Comparison of ENCODE assay signal across 9 cellular contexts in genomic region chr16:88857728-88858339, GRCh38. TPM values are rescaled to one million over a fixed set of nuclear protein-coding genes. Genes with fewer than 3 reads are reported as not detected.
A peak's percentile ranks its signal among the peaks of the same experiment; 100 is the strongest.
DNase-seq lines count a peak whose midpoint lies in the region; ATAC-seq, FAIRE-seq and TF ChIP-seq lines count a peak whose summit lies in the region.
"Had no signal": no experiment of that assay in that cellular context is flagged by ENCODE, and none has a peak within 500 bp of the region (broad histone marks: within the 10 kb centered on the region; RNA-seq: fewer than 3 reads in every experiment).

No MANE protein-coding gene starts in this region.

- H3K4me3 ChIP-seq in fibroblast of the aortic adventitia (ENCODE audit: low read depth, low read length): peak overlapping the region; percentile 98

- H3K4me3 Mint-ChIP-seq in neural crest cell: peak overlapping the region; percentile 99
- peak overlapping the region; percentile 95 for H3K4me3 Mint-ChIP-seq in stimulated activated naive CD8-positive, alpha-beta T cell treated with anti-CD3 and anti-CD28 coated beads, Interleukin-15, Interleukin-2, amounts not matched to agents 100 ng/mL and 50 ng/mL, for 24 hours

- no peak for FAIRE-seq in RCC 7860 (lab: Jason Lieb, UNC)
- FAIRE-seq: A204.1 had no signal

- ATAC-seq in HG03108 (IDR thresholded peaks at IDR 0.05; ENCODE audit: unreplicated experiment): peak; percentile 40

- H3K9me3 Mint-ChIP-seq in neural crest cell: no peaks in the 10 kb centered on the region
- no peaks in the 10 kb centered on the region for H3K9me3 Mint-ChIP-seq in stimulated activated naive CD8-positive, alpha-beta T cell treated with anti-CD3 and anti-CD28 coated beads, Interleukin-15, Interleukin-2, amounts not matched to agents 100 ng/mL and 50 ng/mL, for 24 hours

- H3K4me1 Mint-ChIP-seq in neural crest cell: peaks cover 11% of the 10 kb centered on the region
- peaks cover 31% of the 10 kb centered on the region for H3K4me1 Mint-ChIP-seq in stimulated activated naive CD8-positive, alpha-beta T cell treated with anti-CD3 and anti-CD28 coated beads, Interleukin-15, Interleukin-2, amounts not matched to agents 100 ng/mL and 50 ng/mL, for 24 hours (ENCODE audit: low read depth)

- H3K27me3 Mint-ChIP-seq in neural crest cell (ENCODE audit: low read depth): no peaks in the 10 kb centered on the region
- no peaks in the 10 kb centered on the region for H3K27me3 Mint-ChIP-seq in stimulated activated naive CD8-positive, alpha-beta T cell treated with anti-CD3 and anti-CD28 coated beads, Interleukin-15, Interleukin-2, amounts not matched to agents 100 ng/mL and 50 ng/mL, for 24 hours

- DNase-seq in NCI-H1105 treated with DMSO at 0.1 percent for 48 hours (lab: John Stamatoyannopoulos, UW): peak; percentile 34
- DNase-seq in NCI-H1105 (lab: John Stamatoyannopoulos, UW): no peak
- peak; percentile 42 for DNase-seq in RCC 7860 (ENCODE audit: low spot score)
- peak; percentile 51 for DNase-seq in activated T-helper 1 cell treated with anti-CD3 and anti-CD28 coated beads, Interleukin-2, amount 50 U/mL, for 16 hours (ENCODE audit: low read depth in 1 of 2, low spot score in 1 of 2)
- DNase-seq in fibroblast of the aortic adventitia (ENCODE audit: low read depth): peak; percentile 75
- DNase-seq in neural crest cell (ENCODE audit: low read depth, low spot score): peak; percentile 63

- TF ChIP-seq CTCF in fibroblast of the aortic adventitia (IDR thresholded peaks at IDR 0.05; ENCODE audit: insufficient read depth, low read length) (peak; percentile 89), neural crest cell (conservative IDR thresholded peaks at IDR 0.05) (peak; percentile 74)

- peak overlapping the region; percentile 94 for H3K27ac Mint-ChIP-seq in neural crest cell (ENCODE audit: unreplicated experiment)
- peak overlapping the region; percentile 95 for H3K27ac Mint-ChIP-seq in stimulated activated naive CD8-positive, alpha-beta T cell treated with anti-CD3 and anti-CD28 coated beads, Interleukin-15, Interleukin-2, amounts not matched to agents 100 ng/mL and 50 ng/mL, for 24 hours

- H3K36me3 Mint-ChIP-seq in neural crest cell (ENCODE audit: low read depth): no peaks in the 10 kb centered on the region
- peaks cover 19% of the 10 kb centered on the region for H3K36me3 Mint-ChIP-seq in stimulated activated naive CD8-positive, alpha-beta T cell treated with anti-CD3 and anti-CD28 coated beads, Interleukin-15, Interleukin-2, amounts not matched to agents 100 ng/mL and 50 ng/mL, for 24 hours (ENCODE audit: low read depth)

RNA-seq across cellular contexts. Expression of gene TRAPPC2L, which starts 0.9 kb away (rescaled TPM):
- 30.6 and 57.2 TPM in 2 replicates for total RNA-seq in fibroblast of the aortic adventitia (ENCODE audit: low replicate concordance)
- 89.8 and 95.1 TPM in 2 replicates for total RNA-seq in neural crest cell

RNA-seq across cellular contexts. Expression of gene GALNS, which starts 1.1 kb away (rescaled TPM):
- 11.6 and 22.5 TPM in 2 replicates for total RNA-seq in fibroblast of the aortic adventitia (ENCODE audit: low replicate concordance)
- 19.7 and 20.1 TPM in 2 replicates for total RNA-seq in neural crest cell

RNA-seq across cellular contexts. Expression of gene PABPN1L, which starts 8.6 kb away (rescaled TPM):
- total RNA-seq in fibroblast of the aortic adventitia (ENCODE audit: low replicate concordance) (not detected in 2 replicates), neural crest cell (not detected in 2 replicates)

RNA-seq across cellular contexts. Expression of gene APRT, which starts 46.1 kb away (rescaled TPM):
- total RNA-seq in fibroblast of the aortic adventitia (ENCODE audit: low replicate concordance) (54.0 and 73.8 TPM in 2 replicates), neural crest cell (114 and 116 TPM in 2 replicates)

RNA-seq across cellular contexts. Expression of gene CDT1, which starts 54.2 kb away (rescaled TPM):
- total RNA-seq in fibroblast of the aortic adventitia (ENCODE audit: low replicate concordance) (0.82 and 26.8 TPM in 2 replicates), neural crest cell (79.6 and 79.9 TPM in 2 replicates)
